In the genomic region with DNA sequence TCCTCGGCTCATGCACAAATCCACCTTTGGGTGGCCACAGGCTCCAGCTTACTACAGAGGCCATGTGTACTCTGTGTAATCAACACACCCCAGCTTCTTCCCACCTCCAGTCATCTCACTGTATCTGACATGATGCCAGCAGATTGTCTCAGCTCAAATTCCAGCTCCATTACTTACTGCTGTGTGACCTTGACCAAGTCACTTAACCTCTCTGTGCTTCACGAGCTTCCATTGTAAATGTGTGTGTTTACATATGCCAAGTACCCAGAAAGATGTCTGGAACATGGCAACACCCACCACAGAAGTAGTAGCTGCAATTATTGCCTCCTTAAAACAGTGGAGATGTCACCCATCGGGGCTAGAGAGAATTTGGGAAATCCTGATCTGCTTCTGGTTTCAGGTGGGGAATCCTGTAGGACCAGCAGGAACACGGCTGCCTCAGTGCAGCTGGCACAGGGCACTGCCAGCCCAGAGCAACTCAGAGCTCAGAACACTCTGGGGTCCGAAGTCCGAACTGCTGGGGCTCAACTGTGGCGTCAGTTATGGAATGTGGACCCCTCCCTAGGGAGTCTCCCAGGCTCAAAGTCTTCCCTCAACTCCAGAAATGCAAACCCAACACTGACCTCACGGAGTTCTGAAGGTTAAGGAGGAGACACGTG, we compare ENCODE assay signal across 22 cellular contexts. TPM values are rescaled to one million over a fixed set of nuclear protein-coding genes. Genes with fewer than 3 reads are reported as not detected.
DNase-seq lines count a peak whose midpoint lies in the region; ATAC-seq, FAIRE-seq and TF ChIP-seq lines count a peak whose summit lies in the region.
"Had no signal": no experiment of that assay in that cellular context is flagged by ENCODE, and none has a peak within 500 bp of the region (broad histone marks: within the 10 kb centered on the region; RNA-seq: fewer than 3 reads in every experiment).

No MANE protein-coding gene starts in this region.

- H3K9ac ChIP-seq in duodenal mucosa (ENCODE audit: low read depth in 1 of 2, low read length in 2 of 2), result peak overlapping the region; percentile 16 to 44
- H3K9ac ChIP-seq in kidney (ENCODE audit: low read length in 2 of 2), result no peak overlapping the region

- H3K27ac ChIP-seq in duodenal mucosa (ENCODE audit: low read depth, low read length) (peak overlapping the region; percentile 60), transverse colon (peak overlapping the region in 3 of 4 donors; percentile 20 to 42 (median 23)), upper lobe of right lung (no peak overlapping the region), A673 (ENCODE audit: low read depth, low read length, poor library complexity, severe bottlenecking) (no peak overlapping the region), kidney (ENCODE audit: low read depth in 2 of 2, low read length in 2 of 2) (peak overlapping the region in 1 of 2 donors; percentile 87)

- intact Hi-C loops in mucosa of descending colon (cut with DNase I, micrococcal nuclease) (no loop called here), transverse colon (cut with DNase I; ENCODE audit: low total_unique reads) (no loop called here), upper lobe of right lung (cut with DNase I) (loop anchor here (5.0 kb wide), 1 partner anchor 241 kb away; the partner anchor contains the start of gene PSORS1C2), A673 (cut with micrococcal nuclease; ENCODE audit: unreplicated experiment) (no loop called here), kidney (cut with DNase I) (no loop called here)

- BruUV-seq in A673 (replicated peaks; lab: Mats Ljungman, UMichigan), result no TSS peak

- H3K36me3 ChIP-seq in duodenal mucosa (ENCODE audit: control insufficient read depth in 1 of 2, insufficient read depth in 2 of 2, low read length in 2 of 2), result no peaks in the 10 kb centered on the region
- no peaks in the 10 kb centered on the region for H3K36me3 ChIP-seq in mucosa of descending colon (ENCODE audit: low read depth)
- no peaks in the 10 kb centered on the region for H3K36me3 ChIP-seq in transverse colon
- no peaks in the 10 kb centered on the region for H3K36me3 ChIP-seq in upper lobe of right lung
- H3K36me3 ChIP-seq in A673 (ENCODE audit: insufficient read depth, low read length, poor library complexity, severe bottlenecking), result no peaks in the 10 kb centered on the region
- no peaks in the 10 kb centered on the region for H3K36me3 ChIP-seq in kidney (ENCODE audit: control insufficient read depth in 1 of 2, insufficient read depth in 2 of 2, low read length in 2 of 2)

- TF ChIP-seq POLR2A in transverse colon (IDR thresholded peaks at IDR 0.05), result peak; percentile 80

- peaks cover 21 to 23% of the 10 kb centered on the region in 2 donors for H3K4me1 ChIP-seq in duodenal mucosa (ENCODE audit: control insufficient read depth in 1 of 2, insufficient read depth in 2 of 2, low read length in 2 of 2)
- H3K4me1 ChIP-seq in mucosa of descending colon (ENCODE audit: low read depth), result peaks cover 13% of the 10 kb centered on the region
- peaks cover 0 to 19% (median 5%) of the 10 kb centered on the region in 4 donors for H3K4me1 ChIP-seq in transverse colon
- H3K4me1 ChIP-seq in upper lobe of right lung, result no peaks in the 10 kb centered on the region
- H3K4me1 ChIP-seq in A673 (ENCODE audit: insufficient read depth, low read length, poor library complexity, severe bottlenecking), result no peaks in the 10 kb centered on the region
- peaks cover 4 to 10% of the 10 kb centered on the region in 2 donors for H3K4me1 ChIP-seq in kidney (ENCODE audit: control insufficient read depth in 1 of 2, insufficient read depth in 1 of 2, low read depth in 1 of 2, low read length in 2 of 2)

- H3K9me3 ChIP-seq in duodenal mucosa (ENCODE audit: control insufficient read depth in 1 of 2, low read length in 2 of 2) (no peaks in the 10 kb centered on the region), mucosa of descending colon (no peaks in the 10 kb centered on the region), transverse colon (no peaks in the 10 kb centered on the region), upper lobe of right lung (no peaks in the 10 kb centered on the region), A673 (ENCODE audit: low read depth, low read length, poor library complexity, severe bottlenecking) (no peaks in the 10 kb centered on the region), kidney (ENCODE audit: control insufficient read depth in 1 of 2, low read length in 2 of 2) (no peaks in the 10 kb centered on the region)

- WGBS in transverse colon (ENCODE audit: low coverage in 1 of 2), 2 donors, result 38 to 50% methylated on average over 1 to 9 of the region's 9 CpGs

- TF ChIP-seq EP300 in transverse colon (IDR thresholded peaks at IDR 0.05; ENCODE audit: low read depth), result peak; percentile 43

- no peak for FAIRE-seq in kidney (lab: Jason Lieb, UNC)
- FAIRE-seq: G401.6, GM18507, HTR-8/SVneo had no signal

- peak; percentile 33 for DNase-seq in HT-29 (ENCODE audit: low spot score)
- DNase-seq in mucosa of descending colon, result peak; percentile 69 to 78 (median 75)
- DNase-seq in transverse colon, result peak; percentile 81
- no peak for DNase-seq in upper lobe of right lung
- DNase-seq in A673 (ENCODE audit: low spot score), result no peak
- no peak for DNase-seq in kidney
- DNase-seq: ACHN; C1 segment of cervical spinal cord; CD8-positive, alpha-beta T cell; HCEC 1CT; IMR-90; MV-4-11; NCI-H1105 treated with DMSO at 0.1 percent for 48 hours; NCI-H2029 treated with DMSO at 0.1 percent for 48 hours; NCI-H2171; NCI-H524 treated with DMSO at 0.1 percent for 48 hours; Right ventricle myocardium superior had no signal

- ATAC-seq in mucosa of descending colon, result peak; percentile 94
- no peak for ATAC-seq in upper lobe of right lung
- ATAC-seq: CD8-positive, alpha-beta T cell; GM23338 had no signal

- H3K4me3 ChIP-seq in duodenal mucosa (ENCODE audit: low read depth in 1 of 2, low read length in 2 of 2) (no peak overlapping the region), mucosa of descending colon (no peak overlapping the region), transverse colon (no peak overlapping the region), upper lobe of right lung (no peak overlapping the region), A673 (ENCODE audit: low read depth, low read length, poor library complexity, severe bottlenecking) (no peak overlapping the region), kidney (ENCODE audit: low read length in 2 of 2) (peak overlapping the region in 1 of 2 donors; percentile 13)
- H3K4me3 ChIP-seq: GM23338 had no signal

- POLR2A ChIA-PET in A673 (lab: Charles Lee; ENCODE audit: low non-redundant PET), result no interaction called here

- no peak for TF ChIP-seq CTCF in mucosa of descending colon (IDR thresholded peaks at IDR 0.05)
- TF ChIP-seq CTCF in transverse colon (IDR thresholded peaks at IDR 0.05), result no peak
- no peak for TF ChIP-seq CTCF in upper lobe of right lung (IDR thresholded peaks at IDR 0.05)
- no peak for TF ChIP-seq CTCF in A673 (conservative IDR thresholded peaks at IDR 0.05; ENCODE audit: low read depth, low read length)
- TF ChIP-seq CTCF in kidney (IDR thresholded peaks at IDR 0.05; ENCODE audit: borderline replicate concordance, extremely low read depth, insufficient read depth), result no peak

- peaks cover 0 to 4% of the 10 kb centered on the region in 2 donors for H3K27me3 ChIP-seq in duodenal mucosa (ENCODE audit: control insufficient read depth in 1 of 2, insufficient read depth in 2 of 2, low read length in 2 of 2)
- H3K27me3 ChIP-seq in transverse colon, result peaks cover 8% of the 10 kb centered on the region
- peaks cover 30% of the 10 kb centered on the region for H3K27me3 ChIP-seq in upper lobe of right lung
- H3K27me3 ChIP-seq in A673 (replicated peaks; ENCODE audit: insufficient read depth, low read depth, low read length, poor library complexity), result peaks cover 34% of the 10 kb centered on the region

- in situ Hi-C loops in transverse colon (cut with MboI; ENCODE audit: low pct_ligation_motif_present in 1 of 4, low pct_unique_long_range_greater_than_20kb in 1 of 4, low sequenced_read_pairs in 3 of 4), result loop anchor here in 1 of 4 donors (5.0 kb wide), 1 partner anchor 241 kb away; the partner anchor contains the start of gene PSORS1C2

- CTCF ChIA-PET in A673 (lab: Charles Lee), result interaction anchor here (1.3 kb wide), 1 partner anchor 12 kb away, joined by 4 read pairs; no protein-coding TSS in a partner anchor

RNA-seq across cellular contexts. Expression of gene HLA-B, which starts 21.2 kb away (rescaled TPM):
- total RNA-seq in HT-29 (2014; rRNA removed; shearing (Covaris generic)), result 15.3 and 19.8 TPM in 2 replicates
- total RNA-seq in mucosa of descending colon (1,000 to 10,000 TPM; 1,294 to 6,470 (median 3,045) TPM), transverse colon (1,000 to 10,000 TPM in 3 of 4 donors, 100 to 1,000 TPM in 1; 915 to 3,432 (median 2,814) TPM), upper lobe of right lung (2,632 TPM), A673 (2021) (27.3 and 29.9 TPM in 2 replicates), kidney (1,532 TPM)
- polyA plus RNA-seq in kidney (ENCODE audit: insufficient read depth, low read depth, low replicate concordance), result 1,348 TPM

RNA-seq across cellular contexts. Expression of gene MICA, which starts 25.2 kb away (rescaled TPM):
- total RNA-seq in HT-29 (2014; rRNA removed; shearing (Covaris generic)), result 36.1 and 39.2 TPM in 2 replicates
- total RNA-seq in mucosa of descending colon (10 to 100 TPM; 18.1 to 24.2 (median 20.7) TPM), transverse colon (10 to 100 TPM in 3 of 4 donors, 1 to 10 TPM in 1; 7.8 to 45.3 (median 19.9) TPM), upper lobe of right lung (36.6 TPM), A673 (2021) (31.6 and 41.2 TPM in 2 replicates), kidney (27.5 TPM)
- polyA plus RNA-seq in kidney (ENCODE audit: insufficient read depth, low read depth, low replicate concordance), result 34.7 TPM

Comparison
In these comparisons a context has a peak if more than half of its experiments do, and no peak if none do; other contexts are left out.
1. DNase-seq: peak in HT-29 (single experiment), mucosa of descending colon (3 of 3) and transverse colon (single experiment); none in upper lobe of right lung (single experiment), A673 (single experiment) and kidney (single experiment).
2. H3K27ac ChIP-seq: peak in duodenal mucosa (single experiment) and transverse colon (3 of 4); none in upper lobe of right lung (single experiment) and A673 (single experiment).
3. H3K9ac ChIP-seq: peak in duodenal mucosa (2 of 2); none in kidney (0 of 2).
4. RNA of gene HLA-B, which starts 21.2 kb away (total RNA-seq): 1,294 to 6,470 TPM in mucosa of descending colon, 915 to 3,432 TPM in transverse colon, 2,632 TPM in upper lobe of right lung (single experiment) and 1,532 TPM in kidney (single experiment); 27.3 to 29.9 TPM in A673 and 15.3 to 19.8 TPM in HT-29; every median in the first group is over 10 times any median in the second.